ENCODE assay signal across 14 cellular contexts in genomic region chr17:45013021-45013997, GRCh38. TPM values are rescaled to one million over a fixed set of nuclear protein-coding genes. Genes with fewer than 3 reads are reported as not detected.
DNase-seq lines count a peak whose midpoint lies in the region; ATAC-seq and TF ChIP-seq lines count a peak whose summit lies in the region.
"Had no signal": no experiment of that assay in that cellular context is flagged by ENCODE, and none has a peak within 500 bp of the region (broad histone marks: within the 10 kb centered on the region; RNA-seq: fewer than 3 reads in every experiment).

No MANE protein-coding gene starts in this region.

- no peaks in the 10 kb centered on the region for H3K9me3 ChIP-seq in gastroesophageal sphincter

- no peak for TF ChIP-seq CTCF in gastroesophageal sphincter (IDR thresholded peaks at IDR 0.05)

- peaks cover 0 to 21% (median 13%) of the 10 kb centered on the region in 3 donors for H3K4me1 ChIP-seq in gastroesophageal sphincter
- H3K4me1 ChIP-seq in rectal smooth muscle tissue (ENCODE audit: control insufficient read depth, insufficient read depth, low read length), result peaks cover 10% of the 10 kb centered on the region

- H3K36me3 ChIP-seq in gastroesophageal sphincter (no peaks in the 10 kb centered on the region), rectal smooth muscle tissue (ENCODE audit: control insufficient read depth, insufficient read depth, low read length) (no peaks in the 10 kb centered on the region)

- H3K27me3 ChIP-seq in gastroesophageal sphincter (no peaks in the 10 kb centered on the region), rectal smooth muscle tissue (ENCODE audit: control insufficient read depth, insufficient read depth, low read length) (no peaks in the 10 kb centered on the region)

- no peak overlapping the region for H3K9ac ChIP-seq in rectal smooth muscle tissue (ENCODE audit: low read length)

- peak; percentile 48 for ATAC-seq in gastroesophageal sphincter
- ATAC-seq in HG03108 (IDR thresholded peaks at IDR 0.05; ENCODE audit: unreplicated experiment), result no peak
- ATAC-seq in GM21737 (IDR thresholded peaks at IDR 0.05; ENCODE audit: unreplicated experiment), result no peak
- no peak for ATAC-seq in HG03135 (IDR thresholded peaks at IDR 0.05; ENCODE audit: unreplicated experiment)

- H3K27ac ChIP-seq in gastroesophageal sphincter (peak overlapping the region in 3 of 4 donors; percentile 30 to 54 (median 33)), rectal smooth muscle tissue (ENCODE audit: low read depth, low read length) (no peak overlapping the region)

- 41 to 65% methylated on average over 8 of the region's 17 CpGs for WGBS in gastroesophageal sphincter (ENCODE audit: low coverage in 1 of 2), 2 donors

- DNase-seq in NCI-H1092 treated with DMSO at 0.1 percent for 48 hours (lab: John Stamatoyannopoulos, UW) (peak; percentile 95), NCI-H524 treated with DMSO at 0.1 percent for 48 hours (lab: John Stamatoyannopoulos, UW) (peak; percentile 88), Kasumi-1 (lab: John Stamatoyannopoulos, UW) (no peak)
- DNase-seq: activated CD4-positive, alpha-beta T cell treated with anti-CD3 and anti-CD28 coated beads, Interleukin-2, amount 50 U/mL, for 4 hours; CD4-positive, alpha-beta memory T cell; effector CD8-positive, alpha-beta T cell; NCI-H774; stimulated activated CD4-positive, alpha-beta T cell treated with anti-CD3 and anti-CD28 coated beads, Interleukin-4, amount 100 ng/mL, for 24 hours; SW 1271 had no signal

- TF ChIP-seq EP300 in gastroesophageal sphincter (IDR thresholded peaks at IDR 0.05), result no peak

- TF ChIP-seq POLR2A in gastroesophageal sphincter (IDR thresholded peaks at IDR 0.05), result no peak

- no peak overlapping the region for H3K4me3 ChIP-seq in gastroesophageal sphincter
- peak overlapping the region; percentile 16 for H3K4me3 ChIP-seq in rectal smooth muscle tissue (ENCODE audit: low read length)

RNA-seq across cellular contexts. Expression of gene DCAKD, which starts 38.1 kb away (rescaled TPM):
- 10 to 100 TPM; 50.3 to 68.2 (median 58.0) TPM for total RNA-seq in gastroesophageal sphincter

RNA-seq across cellular contexts. Expression of gene C1QL1, which starts 45.2 kb away (rescaled TPM):
- 1 to 10 TPM; 4.1 to 7.1 (median 5.0) TPM for total RNA-seq in gastroesophageal sphincter
- total RNA-seq: CD4-positive, alpha-beta memory T cell had no signal

RNA-seq across cellular contexts. Expression of gene NMT1, which starts 47.8 kb away (rescaled TPM):
- 100 to 1,000 TPM in 1 of 4 donors, 10 to 100 TPM in 3; 63.5 to 129 (median 69.1) TPM for total RNA-seq in gastroesophageal sphincter

Comparison
In these comparisons a context has a peak if more than half of its experiments do, and no peak if none do; other contexts are left out.
1. DNase-seq: peak in NCI-H1092 treated with DMSO at 0.1 percent for 48 hours (single experiment) and NCI-H524 treated with DMSO at 0.1 percent for 48 hours (single experiment); none in Kasumi-1 (0 of 2).